ENCODE assay signal across 23 cellular contexts in genomic region chr19:52936958-52937334, GRCh38. TPM values are rescaled to one million over a fixed set of nuclear protein-coding genes. Genes with fewer than 3 reads are reported as not detected.
DNase-seq lines count a peak whose midpoint lies in the region; ATAC-seq and TF ChIP-seq lines count a peak whose summit lies in the region.
"Had no signal": no experiment of that assay in that cellular context is flagged by ENCODE, and none has a peak within 500 bp of the region (broad histone marks: within the 10 kb centered on the region; RNA-seq: fewer than 3 reads in every experiment).

No MANE protein-coding gene starts in this region.

- H3K4me1 Mint-ChIP-seq in CD14-positive monocyte: peaks cover 55% of the 10 kb centered on the region

- peak overlapping the region; percentile 1 for H3K4me2 ChIP-seq in trophoblast cell (ENCODE audit: low read length)
- H3K4me2 ChIP-seq: PC-9 had no signal

- peaks cover 6 to 42% of the 10 kb centered on the region in 2 donors for H3K36me3 Mint-ChIP-seq in CD14-positive monocyte

- H3K23ac ChIP-seq in trophoblast cell (ENCODE audit: low read length): no peak overlapping the region

- H3K27me3 Mint-ChIP-seq in CD14-positive monocyte (ENCODE audit: low read depth in 3 of 3): peaks cover 0 to 5% (median 4%) of the 10 kb centered on the region in 3 donors

- no peak for ATAC-seq in GM18867 (IDR thresholded peaks at IDR 0.05; ENCODE audit: unreplicated experiment)
- ATAC-seq: gastroesophageal sphincter, HCT116 had no signal

- H3K4me3 ChIP-seq in NB4 (ENCODE audit: low read depth, low read length) (no peak overlapping the region), trophoblast cell (ENCODE audit: low read depth, low read length) (no peak overlapping the region)
- H3K4me3 ChIP-seq: ascending aorta, gastroesophageal sphincter, ovary, PC-9, suprapubic skin had no signal

- no peak overlapping the region for H4K8ac ChIP-seq in trophoblast cell (ENCODE audit: low read depth, low read length)

- peak overlapping the region; percentile 85 for H3K27ac ChIP-seq in trophoblast cell (ENCODE audit: low read depth, low read length)
- H3K27ac ChIP-seq: ascending aorta, C4-2B, gastroesophageal sphincter, ovary, PC-9, suprapubic skin had no signal

- H3K9me3 ChIP-seq in trophoblast cell (ENCODE audit: insufficient read depth, low read depth, low read length): no peaks in the 10 kb centered on the region
- H3K9me3 ChIP-seq: ascending aorta, gastroesophageal sphincter, ovary, suprapubic skin had no signal

- peaks cover 29 to 46% of the 10 kb centered on the region in 2 experiments for H3K4me1 ChIP-seq in trophoblast cell (ENCODE audit: control insufficient read depth in 1 of 2, insufficient read depth in 2 of 2, low read length in 2 of 2)
- H3K4me1 ChIP-seq: ascending aorta had no signal

- H3K79me1 ChIP-seq in trophoblast cell (ENCODE audit: low read length): peaks cover 19% of the 10 kb centered on the region

- H3K4ac ChIP-seq in trophoblast cell (ENCODE audit: low read depth, low read length): peak overlapping the region; percentile 1

- H2BK12ac ChIP-seq in trophoblast cell (ENCODE audit: low read length): peak overlapping the region; percentile 34

- peak overlapping the region in 5 of 7 donors; percentile 6 to 73 (median 41) for H3K27ac Mint-ChIP-seq in CD14-positive monocyte

- peak overlapping the region; percentile 28 for H2AK5ac ChIP-seq in trophoblast cell (ENCODE audit: low read length)

- peaks cover 0 to 35% (median 19%) of the 10 kb centered on the region in 7 donors for H3K9me3 Mint-ChIP-seq in CD14-positive monocyte

- TF ChIP-seq CTCF in CD14-positive monocyte (IDR thresholded peaks at IDR 0.05) (no peak), NB4 (IDR thresholded peaks at IDR 0.05; ENCODE audit: low read depth, low read length) (no peak)

- peak overlapping the region; percentile 65 for H4K91ac ChIP-seq in trophoblast cell (ENCODE audit: low read depth, low read length)

- H2AFZ ChIP-seq in trophoblast cell (ENCODE audit: insufficient read depth, low read length, poor library complexity): no peak overlapping the region
- H2AFZ ChIP-seq: PC-9 had no signal

- peaks cover 5% of the 10 kb centered on the region for H3K79me2 ChIP-seq in trophoblast cell (ENCODE audit: control insufficient read depth, insufficient read depth, low read length, poor library complexity)

- H2BK120ac ChIP-seq in trophoblast cell (ENCODE audit: insufficient read depth, low read length, poor library complexity): peak overlapping the region; percentile 12

- peak overlapping the region; percentile 36 for H3K18ac ChIP-seq in trophoblast cell (ENCODE audit: low read length)

- peak overlapping the region; percentile 1 for H4K12ac ChIP-seq in trophoblast cell (ENCODE audit: low read depth, low read length)

- WGBS in trophoblast cell (ENCODE audit: extremely low coverage, insufficient coverage, insufficient read length): no CpG with 5 or more reads among the region's 7 CpGs

- DNase-seq in CD14-positive monocyte (ENCODE audit: low spot score) (no peak), NB4 (ENCODE audit: low read depth) (peak; percentile 15), erythroblast (lab: John Stamatoyannopoulos, UW) (peak; percentile 44 to 52), trophoblast cell (no peak), NCI-H2196 (lab: John Stamatoyannopoulos, UW; ENCODE audit: unreplicated experiment) (no peak), GDM1 (lab: John Stamatoyannopoulos, UW) (no peak), COR-L47 (lab: John Stamatoyannopoulos, UW) (no peak)
- DNase-seq: activated CD4-positive, alpha-beta T cell treated with anti-CD3 and anti-CD28 coated beads for 4 hours; activated naive CD4-positive, alpha-beta T cell treated with anti-CD3 and anti-CD28 coated beads, Interleukin-2, amount 50 U/mL, for 16 hours; effector memory CD4-positive, alpha-beta T cell; kidney; NCI-H1092 treated with DMSO at 0.1 percent for 48 hours; NCI-H2029 treated with DMSO at 0.1 percent for 48 hours; NCI-H446; ovary; PC-9; SHP77 treated with DMSO at 0.1 percent for 48 hours had no signal

- peak overlapping the region; percentile 48 for H3K14ac ChIP-seq in trophoblast cell (ENCODE audit: low read length)

- H3K9ac ChIP-seq in trophoblast cell (ENCODE audit: low read length): no peak overlapping the region

- H3K27me3 ChIP-seq in trophoblast cell (ENCODE audit: insufficient read depth, low read length): no peaks in the 10 kb centered on the region
- H3K27me3 ChIP-seq: ascending aorta, gastroesophageal sphincter, ovary, suprapubic skin had no signal

- H2BK5ac ChIP-seq in trophoblast cell (ENCODE audit: low read depth, low read length, poor library complexity): peak overlapping the region; percentile 12

- H3K4me3 Mint-ChIP-seq in CD14-positive monocyte: no peak overlapping the region

- intact Hi-C loops in CD14-positive monocyte (cut with micrococcal nuclease): no loop called here

- peaks cover 0 to 3% of the 10 kb centered on the region in 2 experiments for H3K36me3 ChIP-seq in trophoblast cell (ENCODE audit: control insufficient read depth in 1 of 2, insufficient read depth in 2 of 2, low read length in 2 of 2)
- H3K36me3 ChIP-seq: ovary had no signal

- TF ChIP-seq POLR2A in NB4 (IDR thresholded peaks at IDR 0.05; ENCODE audit: extremely low read depth, insufficient read length) (no peak), erythroblast (IDR thresholded peaks at IDR 0.05; ENCODE audit: low read length) (no peak)

RNA-seq across cellular contexts. Expression of gene ZNF888, which starts 13.7 kb away (rescaled TPM):
- 1 to 10 TPM in 1 of 2 donors, under 1 TPM in 1; 0.71 to 1.4 TPM for polyA plus RNA-seq in CD14-positive monocyte
- polyA plus RNA-seq in trophoblast cell (2013): 9.6 and 9.8 TPM in 2 replicates

RNA-seq across cellular contexts. Expression of gene ZNF816, which starts 25.7 kb away (rescaled TPM):
- 1 to 10 TPM; 2.0 to 4.3 TPM for polyA plus RNA-seq in CD14-positive monocyte
- 20.5 and 21.0 TPM in 2 replicates for polyA plus RNA-seq in trophoblast cell (2013)

RNA-seq across cellular contexts. Expression of gene ZNF320, which starts 39.5 kb away (rescaled TPM):
- 1 to 10 TPM; 1.6 to 4.4 TPM for polyA plus RNA-seq in CD14-positive monocyte
- 10.1 and 13.4 TPM in 2 replicates for polyA plus RNA-seq in trophoblast cell (2013)

Comparison
In these comparisons a context has a peak if more than half of its experiments do, and no peak if none do; other contexts are left out.
1. DNase-seq: peak in NB4 (single experiment) and erythroblast (2 of 2); none in CD14-positive monocyte (single experiment), trophoblast cell (0 of 2), NCI-H2196 (single experiment), GDM1 (single experiment) and COR-L47 (single experiment).